14 cellular contexts compared by ENCODE assay signal in the genomic region with DNA sequence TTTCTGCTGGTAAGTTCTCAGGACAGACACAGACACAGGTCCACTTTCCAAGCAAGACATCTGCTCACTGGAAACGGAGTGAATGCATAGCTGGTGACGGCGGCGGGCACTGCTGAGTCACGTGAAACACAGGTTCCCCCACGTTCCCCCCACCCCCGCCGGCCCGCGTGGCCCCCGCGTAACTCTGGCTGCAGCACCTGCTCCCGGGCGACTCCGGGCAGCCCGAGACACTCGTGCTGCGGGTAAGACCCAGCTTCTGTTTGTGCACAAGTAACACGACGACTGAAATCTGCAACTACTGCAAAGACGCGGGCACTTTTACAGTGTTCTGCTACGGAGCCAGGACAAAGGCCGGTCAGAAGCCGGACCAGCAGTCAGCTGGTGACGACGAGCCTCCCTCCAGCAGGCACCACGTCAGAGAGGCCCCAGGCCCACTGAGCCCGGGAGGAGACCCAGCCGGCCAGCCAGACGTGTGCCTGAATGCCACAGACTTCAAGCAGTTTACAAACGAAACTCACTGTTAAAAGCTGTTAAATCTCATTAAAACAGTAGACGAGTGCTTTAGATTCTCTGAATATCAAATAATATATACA.
"Had no signal": no experiment of that assay in that cellular context is flagged by ENCODE, and none has a peak within 500 bp of the region (broad histone marks: within the 10 kb centered on the region; RNA-seq: fewer than 3 reads in every experiment).

No MANE protein-coding gene starts in this region.

- H3K4me3 Mint-ChIP-seq: activated CD4-positive, alpha-beta T cell treated with anti-CD3 and anti-CD28 coated beads, Interleukin-2, amount 10 ng/mL, durations not matched to agents 24 days and 14 days; activated naive CD4-positive, alpha-beta T cell treated with anti-CD3 and anti-CD28 coated beads, Interleukin-2, amount 10 ng/mL, durations not matched to agents 7 days and 5 days; activated naive CD8-positive, alpha-beta T cell treated with anti-CD3 and anti-CD28 coated beads, Interleukin-2, amount 50 U/mL, for 24 hours; natural killer cell treated with Interleukin-12 subunit alpha and Interleukin-12 subunit beta and Interleukin-15 and Interleukin-18, amount 100 ng/mL, for 72 hours; stimulated activated naive B cell treated with anti-CD40 and anti-IgM and Interleukin-4, amounts not matched to agents 10 μg/mL and 1 μg/mL and 100 μg/mL, for 72 hours; T-helper 1 cell treated with Interleukin-12 subunit alpha and Interleukin-12 subunit beta and Interleukin-4 antibody, amounts not matched to agents 30 μg/mL and 1 μg/mL, for 36 hours had no signal

- H3K4me3 ChIP-seq: esophagus squamous epithelium, spleen had no signal

- H3K27me3 Mint-ChIP-seq: activated CD4-positive, alpha-beta T cell treated with anti-CD3 and anti-CD28 coated beads, Interleukin-2, amount 10 ng/mL, durations not matched to agents 24 days and 14 days; activated naive CD4-positive, alpha-beta T cell treated with anti-CD3 and anti-CD28 coated beads, Interleukin-2, amount 10 ng/mL, durations not matched to agents 7 days and 5 days; activated naive CD8-positive, alpha-beta T cell treated with anti-CD3 and anti-CD28 coated beads, Interleukin-2, amount 50 U/mL, for 24 hours; natural killer cell treated with Interleukin-12 subunit alpha and Interleukin-12 subunit beta and Interleukin-15 and Interleukin-18, amount 100 ng/mL, for 72 hours; stimulated activated naive B cell treated with anti-CD40 and anti-IgM and Interleukin-4, amounts not matched to agents 10 μg/mL and 1 μg/mL and 100 μg/mL, for 72 hours had no signal

- ATAC-seq: activated naive CD8-positive, alpha-beta T cell treated with anti-CD3 and anti-CD28 coated beads, Interleukin-2, amount 50 U/mL, for 24 hours; natural killer cell treated with Interleukin-12 subunit alpha and Interleukin-12 subunit beta and Interleukin-15 and Interleukin-18, amount 100 ng/mL, for 72 hours; stimulated activated naive B cell treated with anti-CD40 and anti-IgM and Interleukin-4, amounts not matched to agents 10 μg/mL and 1 μg/mL and 100 μg/mL, for 72 hours had no signal

- H3K27ac Mint-ChIP-seq: activated CD4-positive, alpha-beta T cell treated with anti-CD3 and anti-CD28 coated beads, Interleukin-2, amount 10 ng/mL, durations not matched to agents 24 days and 14 days; activated naive CD8-positive, alpha-beta T cell treated with anti-CD3 and anti-CD28 coated beads, Interleukin-2, amount 50 U/mL, for 24 hours; natural killer cell treated with Interleukin-12 subunit alpha and Interleukin-12 subunit beta and Interleukin-15 and Interleukin-18, amount 100 ng/mL, for 72 hours; stimulated activated naive B cell treated with anti-CD40 and anti-IgM and Interleukin-4, amounts not matched to agents 10 μg/mL and 1 μg/mL and 100 μg/mL, for 72 hours; T-helper 1 cell treated with Interleukin-12 subunit alpha and Interleukin-12 subunit beta and Interleukin-4 antibody, amounts not matched to agents 30 μg/mL and 1 μg/mL, for 36 hours had no signal

- H3K27ac ChIP-seq: spleen had no signal

- H3K4me1 Mint-ChIP-seq: activated CD4-positive, alpha-beta T cell treated with anti-CD3 and anti-CD28 coated beads, Interleukin-2, amount 10 ng/mL, durations not matched to agents 24 days and 14 days had no signal

- H3K27me3 ChIP-seq: esophagus squamous epithelium, spleen had no signal

- DNase-seq: activated CD4-positive, alpha-beta T cell treated with anti-CD3 and anti-CD28 coated beads, Interleukin-2, amount 10 ng/mL, durations not matched to agents 24 days and 14 days; activated CD8-positive, alpha-beta memory T cell treated with anti-CD3 and anti-CD28 coated beads, Interleukin-2, amount 50 U/mL, for 4 hours; activated effector memory CD4-positive, alpha-beta T cell treated with Interleukin-2 at 50 U/mL for 16 hours; activated naive CD4-positive, alpha-beta T cell treated with anti-CD3 and anti-CD28 coated beads, Interleukin-2, amount 10 ng/mL, durations not matched to agents 7 days and 5 days; activated naive CD8-positive, alpha-beta T cell treated with anti-CD3 and anti-CD28 coated beads, Interleukin-2, amount 50 U/mL, for 24 hours; activated T-cell treated with anti-CD3 and anti-CD28 coated beads, Interleukin-2, amount 50 U/mL, for 48 hours; cerebellar nuclear complex; cortex of kidney; esophagus squamous epithelium; left cardiac atrium; spleen; stimulated activated naive B cell treated with anti-CD40 and anti-IgM and Interleukin-4, amounts not matched to agents 10 μg/mL and 1 μg/mL and 100 μg/mL, for 72 hours had no signal

- H3K9me3 ChIP-seq: esophagus squamous epithelium, spleen had no signal

- H3K9me3 Mint-ChIP-seq: activated CD4-positive, alpha-beta T cell treated with anti-CD3 and anti-CD28 coated beads, Interleukin-2, amount 10 ng/mL, durations not matched to agents 24 days and 14 days; activated naive CD4-positive, alpha-beta T cell treated with anti-CD3 and anti-CD28 coated beads, Interleukin-2, amount 10 ng/mL, durations not matched to agents 7 days and 5 days; natural killer cell treated with Interleukin-12 subunit alpha and Interleukin-12 subunit beta and Interleukin-15 and Interleukin-18, amount 100 ng/mL, for 72 hours had no signal
